Comparison of ENCODE assay signal across 19 cellular contexts in the genomic region with DNA sequence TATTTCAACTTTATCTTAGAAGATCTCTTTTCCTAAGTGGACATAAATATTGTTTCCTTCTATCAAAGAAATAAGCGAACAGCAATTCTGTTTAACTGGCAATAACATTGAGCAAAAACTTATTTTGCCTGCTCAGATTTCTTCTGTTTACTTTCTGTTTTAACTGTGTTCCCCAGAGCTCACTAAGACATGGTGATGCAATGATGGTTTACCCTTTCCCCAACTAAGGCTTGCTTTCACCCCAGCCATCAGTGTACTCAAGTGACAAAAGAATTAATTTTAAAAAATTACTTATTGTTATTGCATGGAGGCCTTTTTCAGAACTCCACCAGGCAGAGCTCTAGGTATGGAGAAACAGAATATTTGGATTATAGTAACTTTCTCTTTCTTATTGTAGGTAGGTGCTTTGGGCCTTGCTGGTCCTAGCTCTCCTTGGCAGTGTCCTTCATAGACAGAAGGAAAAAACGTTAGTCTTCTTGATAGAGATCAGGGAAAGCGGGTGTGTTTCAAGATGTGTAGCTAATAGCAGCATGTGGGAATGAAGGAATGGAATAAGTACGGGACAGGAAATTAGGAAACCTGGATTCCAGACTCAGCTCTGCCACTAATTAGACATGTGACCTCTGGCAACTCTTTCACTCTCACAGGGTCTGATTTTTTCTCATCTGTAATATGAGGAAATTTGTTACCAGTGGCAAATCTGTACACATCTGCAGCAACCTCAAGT. TPM values are rescaled to one million over a fixed set of nuclear protein-coding genes. Genes with fewer than 3 reads are reported as not detected.
DNase-seq lines count a peak whose midpoint lies in the region; ATAC-seq, FAIRE-seq and TF ChIP-seq lines count a peak whose summit lies in the region.
"Had no signal": no experiment of that assay in that cellular context is flagged by ENCODE, and none has a peak within 500 bp of the region (broad histone marks: within the 10 kb centered on the region; RNA-seq: fewer than 3 reads in every experiment).

No MANE protein-coding gene starts in this region.

- no peak overlapping the region for H3K4me3 ChIP-seq in HEK293 (ENCODE audit: low read depth, low read length)
- no peak overlapping the region for H3K4me3 ChIP-seq in GM12878
- H3K4me3 ChIP-seq in left lung = no peak overlapping the region
- H3K4me3 ChIP-seq in upper lobe of right lung = no peak overlapping the region
- H3K4me3 ChIP-seq in adrenal gland = no peak overlapping the region
- H3K4me3 ChIP-seq: psoas muscle, thoracic aorta had no signal

- TF ChIP-seq CTCF in HEK293 (tag by site-specific recombination; IDR thresholded peaks at IDR 0.05) (no peak), GM12878 (IDR thresholded peaks at IDR 0.05 in 2 of 3, conservative IDR thresholded peaks at IDR 0.05 in 1 of 3; ENCODE audit: control insufficient read depth in 2 of 3, extremely low read depth in 1 of 3, insufficient read depth in 1 of 3, low read depth in 3 of 3, low read length in 3 of 3) (no peak), left lung (IDR thresholded peaks at IDR 0.05) (no peak), upper lobe of right lung (IDR thresholded peaks at IDR 0.05) (no peak), adrenal gland (IDR thresholded peaks at IDR 0.05) (no peak)

- in situ Hi-C loops in GM12878 (cut with MboI) = no loop called here

- H3K4me1 ChIP-seq in HEK293 (ENCODE audit: control insufficient read depth, insufficient read depth, low read length) (no peaks in the 10 kb centered on the region; the same call in 1 of the 2 replicates), GM12878 (ENCODE audit: control insufficient read depth, insufficient read depth, low read length) (peaks cover 5% of the 10 kb centered on the region; the same call in 1 of the 2 replicates), left lung (peaks cover 0 to 2% of the 10 kb centered on the region in 2 donors), upper lobe of right lung (no peaks in the 10 kb centered on the region), adrenal gland (replicated peaks in 1 of 2) (peaks cover 0 to 3% of the 10 kb centered on the region in 2 donors)
- H3K4me1 ChIP-seq: psoas muscle had no signal

- peak overlapping the region; percentile 24; the same call in 1 of the 2 replicates for H3K27ac ChIP-seq in HEK293 (ENCODE audit: extremely low read depth, low read depth, low read length)
- H3K27ac ChIP-seq in GM12878 (ENCODE audit: control insufficient read depth, insufficient read depth) = no peak overlapping the region
- no peak overlapping the region for H3K27ac ChIP-seq in left lung
- H3K27ac ChIP-seq in upper lobe of right lung = peak overlapping the region; percentile 53
- no peak overlapping the region for H3K27ac ChIP-seq in adrenal gland
- H3K27ac ChIP-seq: psoas muscle, RWPE1, thoracic aorta had no signal

- CTCF ChIA-PET in HEK293 (lab: Yijun Ruan, JAX) (no interaction called here), GM12878 (lab: Yijun Ruan, JAX) (no interaction called here)

- FAIRE-seq in GM12878 (lab: Jason Lieb, UNC) = no peak
- FAIRE-seq: endometrium, H54 had no signal

- H3K9ac ChIP-seq in GM12878 (ENCODE audit: control insufficient read depth, insufficient read depth, low read length) = no peak overlapping the region

- H3K79me2 ChIP-seq in GM12878 (ENCODE audit: control insufficient read depth, insufficient read depth, low read length) = no peaks in the 10 kb centered on the region

- SMC1A ChIA-PET in GM12878 (lab: Charles Lee; ENCODE audit: uncharacterized antibody, unreplicated experiment) = interaction anchor here (0.9 to 1.2 kb wide), 3 partner anchors 9 to 58 kb away, joined by 3 to 5 read pairs (median 4); no protein-coding TSS in a partner anchor

- H3K9me3 ChIP-seq in HEK293 (ENCODE audit: control insufficient read depth, insufficient read depth, low read depth, low read length) = no peaks in the 10 kb centered on the region
- no peaks in the 10 kb centered on the region; the same call in 2 of the 3 replicates for H3K9me3 ChIP-seq in GM12878 (replicated peaks; ENCODE audit: control insufficient read depth, insufficient read depth, low read length)
- H3K9me3 ChIP-seq in left lung = no peaks in the 10 kb centered on the region
- no peaks in the 10 kb centered on the region for H3K9me3 ChIP-seq in upper lobe of right lung
- H3K9me3 ChIP-seq in adrenal gland (replicated peaks in 1 of 3) = no peaks in the 10 kb centered on the region
- H3K9me3 ChIP-seq: psoas muscle, thoracic aorta had no signal

- TF ChIP-seq POLR2A in GM12878 (IDR thresholded peaks at IDR 0.05; ENCODE audit: low read depth, low read length) (no peak), adrenal gland (IDR thresholded peaks at IDR 0.05) (no peak)

- no TSS peak for BruUV-seq in GM12878 (replicated peaks; lab: Mats Ljungman, UMichigan)

- POLR2A ChIA-PET in HEK293 (lab: Yijun Ruan, JAX) (no interaction called here), GM12878 (lab: Charles Lee) (interaction anchor here (0.6 kb wide), 1 partner anchor 66 kb away, joined by 5 read pairs; no protein-coding TSS in a partner anchor)

- intact Hi-C loops in GM12878 (cut with micrococcal nuclease; ENCODE audit: unreplicated experiment) (no loop called here), left lung (cut with DNase I) (no loop called here), upper lobe of right lung (cut with DNase I) (no loop called here), adrenal gland (cut with DNase I) (no loop called here)

- H3K36me3 ChIP-seq in HEK293 (ENCODE audit: control insufficient read depth in 2 of 2, insufficient read depth in 1 of 2, low read length in 2 of 2) (no peaks in the 10 kb centered on the region), GM12878 (ENCODE audit: control insufficient read depth in 2 of 2, insufficient read depth in 2 of 2, low read length in 1 of 2) (no peaks in the 10 kb centered on the region), left lung (no peaks in the 10 kb centered on the region), upper lobe of right lung (no peaks in the 10 kb centered on the region), adrenal gland (replicated peaks in 1 of 2) (no peaks in the 10 kb centered on the region)
- H3K36me3 ChIP-seq: thoracic aorta had no signal

- H4K20me1 ChIP-seq in GM12878 (ENCODE audit: control insufficient read depth, insufficient read depth) = no peaks in the 10 kb centered on the region

- H3K27me3 ChIP-seq in GM12878 (replicated peaks in 1 of 2; ENCODE audit: control insufficient read depth in 2 of 2, insufficient read depth in 2 of 2, low read length in 1 of 2) = no peaks in the 10 kb centered on the region
- no peaks in the 10 kb centered on the region for H3K27me3 ChIP-seq in left lung
- H3K27me3 ChIP-seq in upper lobe of right lung = no peaks in the 10 kb centered on the region
- no peaks in the 10 kb centered on the region for H3K27me3 ChIP-seq in adrenal gland

- RAD21 ChIA-PET in GM12878 (lab: Charles Lee; ENCODE audit: unreplicated experiment) = interaction anchor here (1.3 to 1.6 kb wide), 2 partner anchors 10 to 18 kb away, joined by 3 to 5 read pairs; no protein-coding TSS in a partner anchor

- H3K4me2 ChIP-seq in GM12878 (ENCODE audit: control insufficient read depth, insufficient read depth) = no peak overlapping the region

- WGBS in GM12878 (ENCODE audit: insufficient coverage, insufficient replicate concordance, low lambda C conversion rate, missing lambda C conversion rate) = 78% methylated on average over 4 of the region's 4 CpGs
- WGBS in adrenal gland, 4 donors = 74 to 78% (median 76%) methylated on average over 4 of the region's 4 CpGs

- no peak overlapping the region for H2AFZ ChIP-seq in GM12878 (ENCODE audit: control insufficient read depth, low read depth, low read length)

- no peak for DNase-seq in GM12878 (ENCODE audit: low read depth, low spot score)
- no peak for DNase-seq in left lung
- DNase-seq in upper lobe of right lung = no peak
- DNase-seq in adrenal gland = no peak
- DNase-seq in stimulated activated naive CD8-positive, alpha-beta T cell treated with anti-CD3 and anti-CD28 coated beads, Interleukin-15, Interleukin-2, amounts not matched to agents 100 U/mL and 50 U/mL, for 24 hours = no peak
- DNase-seq: activated CD4-positive, alpha-beta T cell treated with anti-CD3 and anti-CD28 coated beads, Interleukin-2, amount 50 U/mL, for 1 hour; activated naive CD8-positive, alpha-beta T cell treated with anti-CD3 and anti-CD28 coated beads for 36 hours; activated T-cell treated with anti-CD3 and anti-CD28 coated beads, Interleukin-2, amount 50 U/mL, for 24 hours; islet precursor cell; KBM-7; NCI-H187; NCI-H510A; psoas muscle had no signal

- TF ChIP-seq RAD21 in GM12878 (IDR thresholded peaks at IDR 0.05; ENCODE audit: insufficient read depth, low read depth, low read length) = no peak

- ATAC-seq in GM12878 (0 out of 3 replicates have a peak, but pooled peaks have one; percentile 21), left lung (peak; percentile 69), upper lobe of right lung (peak; percentile 82), HG03469 (IDR thresholded peaks at IDR 0.05; ENCODE audit: unreplicated experiment) (no peak)
- ATAC-seq in stimulated activated naive CD8-positive, alpha-beta T cell treated with anti-CD3 and anti-CD28 coated beads, Interleukin-15, Interleukin-2, amounts not matched to agents 100 U/mL and 50 U/mL, for 24 hours = no peak

- TF ChIP-seq EP300 in GM12878 (IDR thresholded peaks at IDR 0.05; ENCODE audit: borderline replicate concordance in 1 of 2, control insufficient read depth in 1 of 2, low read depth in 2 of 2, low read length in 2 of 2) = no peak

TF ChIP-seq in HEK293, 187 proteins besides CTCF, POLR2A, EP300 and RAD21 (continues in another document):
- no peak for TF ChIP-seq ZNF549 (tag by site-specific recombination; IDR thresholded peaks at IDR 0.05)

RNA-seq across cellular contexts. Expression of gene DDHD1, which starts 14.6 kb away (rescaled TPM):
- 898 and 917 TPM in 2 replicates for total RNA-seq in GM12878 (2013; cell fraction: nucleolus; rRNA removed)
- 30.0 and 36.4 TPM in 2 replicates for total RNA-seq in GM12878 (2014; rRNA removed)
- 52.3 and 57.1 TPM in 2 replicates for total RNA-seq in GM12878 (2014; rRNA removed; fragmentation: Illumina TruSeq; extraction: Trizol)
- 39.5 and 40.1 TPM in 2 replicates for total RNA-seq in GM12878 (2021)
- polyA plus RNA-seq in GM12878 (2011; ENCODE audit: low read depth) = 9.8 TPM
- 26.8 and 41.3 TPM in 2 replicates for polyA plus RNA-seq in GM12878 (2011; rRNA removed)
- polyA plus RNA-seq in GM12878 (2011; cell fraction: cytosol; rRNA removed) = 8.2 TPM in 2 replicates
- polyA plus RNA-seq in GM12878 (2011; cell fraction: nucleus; rRNA removed) = 33.8 and 37.3 TPM in 2 replicates
- polyA plus RNA-seq in GM12878 (2012) = 13.6 and 15.0 TPM in 2 replicates
- polyA plus RNA-seq in GM12878 (2014; fragmentation: Illumina TruSeq; extraction: Trizol) = 26.9 and 38.2 TPM in 2 replicates
- 1 to 10 TPM; 7.7 to 10.0 TPM for polyA plus RNA-seq in GM12878 (2014; fragmentation: Nextera tagmentation; extraction: Ambion mirVana)
- polyA plus RNA-seq in GM12878 (2014; rRNA removed) = 20.3 and 24.2 TPM in 2 replicates
- 10 to 100 TPM; 37.7 to 42.3 TPM for polyA plus RNA-seq in GM12878 (2016; fragmentation: Nextera tagmentation; extraction: Ambion mirVana)
- polyA minus RNA-seq in GM12878 (2011; rRNA and poly(A)+ RNA removed) = 40.4 and 48.1 TPM in 2 replicates
- polyA minus RNA-seq in GM12878 (2011; cell fraction: cytosol; rRNA and poly(A)+ RNA removed) = 9.8 and 11.6 TPM in 2 replicates
- 70.1 and 116 TPM in 2 replicates for polyA minus RNA-seq in GM12878 (2011; cell fraction: nucleus; rRNA and poly(A)+ RNA removed)
- total RNA-seq in left lung = 10 to 100 TPM; 13.2 to 16.7 TPM
- total RNA-seq in upper lobe of right lung = 25.3 TPM
- 10 to 100 TPM in 3 of 8 donors, 1 to 10 TPM in 5; 5.2 to 34.9 (median 8.1) TPM for total RNA-seq in adrenal gland
- 1 to 10 TPM; 4.6 to 8.6 (median 7.0) TPM for polyA plus RNA-seq in adrenal gland

Comparison
In these comparisons a context has a peak if more than half of its experiments do, and no peak if none do; other contexts are left out.
1. H3K27ac ChIP-seq: peak in HEK293 (single experiment) and upper lobe of right lung (single experiment); none in GM12878 (single experiment), left lung (0 of 2) and adrenal gland (0 of 5).
2. ATAC-seq: peak in GM12878 (single experiment), left lung (single experiment) and upper lobe of right lung (single experiment); none in HG03469 (single experiment) and stimulated activated naive CD8-positive, alpha-beta T cell treated with anti-CD3 and anti-CD28 coated beads, Interleukin-15, Interleukin-2, amounts not matched to agents 100 U/mL and 50 U/mL, for 24 hours (single experiment).